In the genomic region with DNA sequence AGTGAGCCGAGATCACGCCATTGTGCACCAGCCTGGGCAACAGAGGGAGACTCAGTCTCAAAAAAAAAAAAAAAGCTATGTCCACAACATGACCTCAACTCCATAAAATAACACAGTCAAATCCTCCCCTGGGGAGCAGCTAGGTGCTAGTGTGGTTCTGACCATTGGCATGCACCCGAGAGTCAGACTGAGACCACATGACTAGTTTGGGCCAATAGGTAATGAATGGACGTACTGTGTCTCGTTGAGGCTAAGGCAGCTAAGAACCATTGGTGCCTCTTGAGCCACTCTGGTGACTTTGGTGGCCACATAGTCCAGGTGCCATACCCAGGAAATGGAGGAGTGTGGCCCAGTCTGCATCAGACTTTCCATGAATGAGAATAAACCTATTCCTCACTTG, we compare ENCODE assay signal across 18 cellular contexts. TPM values are rescaled to one million over a fixed set of nuclear protein-coding genes. Genes with fewer than 3 reads are reported as not detected.
DNase-seq lines count a peak whose midpoint lies in the region; ATAC-seq, FAIRE-seq and TF ChIP-seq lines count a peak whose summit lies in the region.
"Had no signal": no experiment of that assay in that cellular context is flagged by ENCODE, and none has a peak within 500 bp of the region (broad histone marks: within the 10 kb centered on the region; RNA-seq: fewer than 3 reads in every experiment).

No MANE protein-coding gene starts in this region.

- H3K27ac Mint-ChIP-seq in WTC11 = no peak overlapping the region; the same call in 1 of the 2 replicates
- H3K27ac Mint-ChIP-seq: CD4-positive, alpha-beta memory T cell; GM23338; H9 had no signal

- H3K27me3 ChIP-seq in spleen (replicated peaks in 1 of 7) = no peaks in the 10 kb centered on the region

- intact Hi-C loops in spleen (cut with DNase I; ENCODE audit: low total_unique reads) = no loop called here

- WGBS in spleen, 5 donors = 91 to 97% (median 93%) methylated on average over 5 of the region's 5 CpGs

- H3K9me3 ChIP-seq in spleen = no peaks in the 10 kb centered on the region

- no peaks in the 10 kb centered on the region for H3K27me3 Mint-ChIP-seq in WTC11 (ENCODE audit: low read depth)

- TF ChIP-seq POLR2A in spleen (IDR thresholded peaks at IDR 0.05) = no peak
- no peak for TF ChIP-seq POLR2A in GM12892 (IDR thresholded peaks at IDR 0.05; ENCODE audit: low read depth, low read length)

- POLR2A ChIA-PET in WTC11 (lab: Charles Lee) = no interaction called here

- H3K27ac ChIP-seq in spleen = no peak overlapping the region

- H3K4me1 ChIP-seq in spleen = peaks cover 0 to 5% (median 0%) of the 10 kb centered on the region in 6 donors

- H3K4me3 Mint-ChIP-seq in WTC11 = no peak overlapping the region
- H3K4me3 Mint-ChIP-seq: CD4-positive, alpha-beta memory T cell; GM23338; H9 had no signal

- TF ChIP-seq CTCF in WTC11 (IDR thresholded peaks at IDR 0.05) (no peak), spleen (IDR thresholded peaks at IDR 0.05 in 8 of 11, conservative IDR thresholded peaks at IDR 0.05 in 3 of 11) (no peak)

- peak; percentile 55 for DNase-seq in M059J (ENCODE audit: low read depth)
- peak; percentile 37 for DNase-seq in RPMI7951 (ENCODE audit: low read depth)
- DNase-seq in WTC11 (ENCODE audit: low spot score) = no peak
- DNase-seq in spleen = peak; percentile 33
- DNase-seq in GM19239 (ENCODE audit: insufficient read length, low spot score) = no peak
- no peak for DNase-seq in UCSD-AML1 (lab: John Stamatoyannopoulos, UW; ENCODE audit: unreplicated experiment)
- DNase-seq in GM12892 (ENCODE audit: insufficient read length) = no peak
- DNase-seq: C1 segment of cervical spinal cord; Calu3; CD4-positive, alpha-beta memory T cell; COR-L47; DMS53; DMS79 treated with DMSO at 0.1 percent for 48 hours; GF-D8; H9 had no signal

- no peak for ATAC-seq in WTC11
- ATAC-seq: GM23338, HCT116 had no signal

- H3K9me3 Mint-ChIP-seq in WTC11 = no peaks in the 10 kb centered on the region
- H3K9me3 Mint-ChIP-seq: CD4-positive, alpha-beta memory T cell; GM23338; H9 had no signal

- H3K36me3 ChIP-seq in spleen = peaks cover 0 to 13% (median 0%) of the 10 kb centered on the region in 6 donors

- CTCF ChIA-PET in WTC11 (lab: Charles Lee) = interaction anchor here (0.6 to 1.1 kb wide), 2 partner anchors 27 to 185 kb away, joined by 3 to 5 read pairs; no protein-coding TSS in a partner anchor

- FAIRE-seq in GM19239 (lab: Jason Lieb, UNC) = no peak
- FAIRE-seq in GM12892 (lab: Jason Lieb, UNC) = no peak
- FAIRE-seq: GM12891 had no signal

- H3K4me3 ChIP-seq in spleen = no peak overlapping the region
- H3K4me3 ChIP-seq: GM23338 had no signal

- peaks cover 6% of the 10 kb centered on the region for H3K4me1 Mint-ChIP-seq in WTC11

- H3K36me3 Mint-ChIP-seq in WTC11 = no peaks in the 10 kb centered on the region
- H3K36me3 Mint-ChIP-seq: CD4-positive, alpha-beta memory T cell had no signal

TF ChIP-seq in WTC11, 78 proteins besides CTCF, POLR2A, EP300 and RAD21:
- TF ChIP-seq NFYB (CRISPR knock-in tag; conservative IDR thresholded peaks at IDR 0.05; ENCODE audit: low read depth) = 0 out of 2 replicates have a peak, but pooled peaks have one; percentile 19
- TF ChIP-seq ZBTB21 (CRISPR knock-in tag; IDR thresholded peaks at IDR 0.05; ENCODE audit: borderline replicate concordance) = no peak
- no peak for TF ChIP-seq NFE2L1 (CRISPR knock-in tag; IDR thresholded peaks at IDR 0.05)
TF ChIP-seq in WTC11: peak in this region for 1.

RNA-seq across cellular contexts. Expression of a gene that starts 40.3 kb away (rescaled TPM):
- total RNA-seq in M059J (2014; rRNA removed; shearing (Covaris generic)) = 11.0 and 20.6 TPM in 2 replicates
- total RNA-seq in RPMI7951 (2014; rRNA removed; shearing (Covaris generic)) = 18.7 and 19.9 TPM in 2 replicates
- 5.0 to 5.4 TPM (median 5.0 TPM) in 3 replicates for total RNA-seq in WTC11 (2021)
- 10 to 100 TPM in 2 of 7 donors, 1 to 10 TPM in 5; 5.7 to 11.5 (median 9.0) TPM for total RNA-seq in spleen
- 1 to 10 TPM in 1 of 3 donors, under 1 TPM in 2; 0.37 to 1.2 (median 0.76) TPM for polyA plus RNA-seq in spleen
- 0.17 TPM for polyA plus RNA-seq in GM12892 (2012; ENCODE audit: missing spikeins)

Comparison
In these comparisons a context has a peak if more than half of its experiments do, and no peak if none do; other contexts are left out.
1. DNase-seq: peak in M059J (single experiment), RPMI7951 (single experiment) and spleen (single experiment); none in WTC11 (single experiment), GM19239 (single experiment), UCSD-AML1 (single experiment) and GM12892 (single experiment).